Comparison of ENCODE assay signal across 14 cellular contexts in the genomic region with DNA sequence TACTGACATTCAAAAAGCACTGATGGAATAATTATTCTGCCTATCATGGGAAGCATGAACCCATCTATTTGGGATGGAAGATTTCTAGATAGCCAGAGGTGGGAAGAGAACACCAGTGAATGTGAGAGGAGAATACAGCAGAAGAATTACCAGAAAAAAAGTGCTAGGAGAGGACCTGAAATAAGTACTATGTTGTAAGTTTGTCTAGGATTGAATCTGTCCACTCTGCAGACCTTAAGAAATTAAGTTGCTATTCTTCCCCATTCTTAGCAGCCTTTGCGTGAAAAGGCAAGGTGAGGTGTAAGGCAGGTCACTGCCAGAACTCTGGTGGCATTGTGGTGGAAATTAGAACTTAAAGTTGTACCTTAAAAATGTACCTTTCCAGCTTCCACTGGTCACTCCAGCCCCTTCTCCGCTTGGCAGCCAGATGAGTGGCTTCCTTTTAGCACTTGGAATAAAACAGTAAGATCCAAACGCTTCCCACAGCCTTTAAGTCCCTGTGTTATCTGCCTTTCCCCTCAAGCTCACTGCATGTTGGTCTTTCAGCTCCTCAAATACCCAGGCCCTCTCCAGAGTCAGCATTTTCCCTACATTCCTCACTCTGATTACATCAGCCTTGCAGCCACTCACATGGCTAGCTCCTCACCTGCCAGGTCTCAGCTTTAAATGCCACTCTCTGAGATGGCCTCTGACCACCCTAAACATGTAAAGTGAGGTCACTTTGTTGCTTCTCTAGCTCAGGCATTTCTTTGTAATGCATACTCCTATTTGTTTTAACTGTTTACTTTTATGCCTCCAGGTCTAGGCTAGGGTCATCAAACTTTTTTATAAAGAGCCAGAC.
DNase-seq lines count a peak whose midpoint lies in the region; ATAC-seq and TF ChIP-seq lines count a peak whose summit lies in the region.
"Had no signal": no experiment of that assay in that cellular context is flagged by ENCODE, and none has a peak within 500 bp of the region (broad histone marks: within the 10 kb centered on the region; RNA-seq: fewer than 3 reads in every experiment).

No MANE protein-coding gene starts in this region.

- no peaks in the 10 kb centered on the region for H3K27me3 Mint-ChIP-seq in activated CD8-positive, alpha-beta T cell treated with anti-CD3 and anti-CD28 coated beads for 36 hours
- H3K27me3 Mint-ChIP-seq in activated CD8-positive, alpha-beta T cell treated with anti-CD3 and anti-CD28 coated beads, Interleukin-2, amount 10 ng/mL, durations not matched to agents 7 days and 5 days (ENCODE audit: low read depth) = no peaks in the 10 kb centered on the region
- H3K27me3 Mint-ChIP-seq in progenitor cell of endocrine pancreas = no peaks in the 10 kb centered on the region
- H3K27me3 Mint-ChIP-seq: effector memory CD8-positive, alpha-beta T cell had no signal

- H3K27me3 ChIP-seq in hepatocyte (no peaks in the 10 kb centered on the region), psoas muscle (ENCODE audit: insufficient read depth in 3 of 3, low read length in 2 of 3) (no peaks in the 10 kb centered on the region)

- no peak overlapping the region for H3K4me2 ChIP-seq in hepatocyte

- H3K4me3 ChIP-seq in hepatocyte = no peak overlapping the region
- no peak overlapping the region for H3K4me3 ChIP-seq in psoas muscle
- H3K4me3 ChIP-seq: skin epidermis had no signal

- peaks cover 15% of the 10 kb centered on the region for H3K79me2 ChIP-seq in hepatocyte

- no peak overlapping the region for H3K4me3 Mint-ChIP-seq in activated CD8-positive, alpha-beta T cell treated with anti-CD3 and anti-CD28 coated beads for 36 hours
- H3K4me3 Mint-ChIP-seq in activated CD8-positive, alpha-beta T cell treated with anti-CD3 and anti-CD28 coated beads, Interleukin-2, amount 10 ng/mL, durations not matched to agents 7 days and 5 days = no peak overlapping the region
- H3K4me3 Mint-ChIP-seq in progenitor cell of endocrine pancreas (ENCODE audit: low read depth) = no peak overlapping the region
- H3K4me3 Mint-ChIP-seq: effector memory CD8-positive, alpha-beta T cell had no signal

- H3K27ac Mint-ChIP-seq in activated CD8-positive, alpha-beta T cell treated with anti-CD3 and anti-CD28 coated beads for 36 hours = peak overlapping the region; percentile 44
- H3K27ac Mint-ChIP-seq in activated CD8-positive, alpha-beta T cell treated with anti-CD3 and anti-CD28 coated beads, Interleukin-2, amount 10 ng/mL, durations not matched to agents 7 days and 5 days = no peak overlapping the region
- peak overlapping the region; percentile 93 for H3K27ac Mint-ChIP-seq in progenitor cell of endocrine pancreas

- H3K4me1 ChIP-seq in hepatocyte (ENCODE audit: insufficient read depth) (peaks cover 18% of the 10 kb centered on the region), psoas muscle (peaks cover 11% of the 10 kb centered on the region)

- H3K36me3 Mint-ChIP-seq in activated CD8-positive, alpha-beta T cell treated with anti-CD3 and anti-CD28 coated beads for 36 hours (ENCODE audit: low read depth) = peaks cover 56% of the 10 kb centered on the region
- peaks cover 50% of the 10 kb centered on the region for H3K36me3 Mint-ChIP-seq in activated CD8-positive, alpha-beta T cell treated with anti-CD3 and anti-CD28 coated beads, Interleukin-2, amount 10 ng/mL, durations not matched to agents 7 days and 5 days (ENCODE audit: low read depth)
- H3K36me3 Mint-ChIP-seq in progenitor cell of endocrine pancreas (ENCODE audit: insufficient read depth) = peaks cover 35% of the 10 kb centered on the region

- no peak for ATAC-seq in activated CD8-positive, alpha-beta T cell treated with anti-CD3 and anti-CD28 coated beads for 36 hours
- no peak for ATAC-seq in activated CD8-positive, alpha-beta T cell treated with anti-CD3 and anti-CD28 coated beads, Interleukin-2, amount 10 ng/mL, durations not matched to agents 7 days and 5 days
- ATAC-seq in HG03378 (IDR thresholded peaks at IDR 0.05; ENCODE audit: unreplicated experiment) (no peak), psoas muscle (no peak)
- ATAC-seq: effector memory CD8-positive, alpha-beta T cell; Right ventricle myocardium inferior had no signal

- peaks cover 14% of the 10 kb centered on the region for H4K20me1 ChIP-seq in hepatocyte (ENCODE audit: insufficient read depth, poor library complexity, severe bottlenecking)

- H2AFZ ChIP-seq in hepatocyte = no peak overlapping the region

- H3K36me3 ChIP-seq in hepatocyte (replicated peaks; ENCODE audit: insufficient read depth, low read depth) = no peaks in the 10 kb centered on the region
- peaks cover 12 to 82% of the 10 kb centered on the region in 2 donors for H3K36me3 ChIP-seq in psoas muscle (ENCODE audit: insufficient read depth in 1 of 2, low read depth in 1 of 2)

- H3K9me3 ChIP-seq in hepatocyte (ENCODE audit: low read depth) (no peaks in the 10 kb centered on the region), psoas muscle (no peaks in the 10 kb centered on the region)

- CTCF ChIA-PET in activated CD8-positive, alpha-beta T cell treated with anti-CD3 and anti-CD28 coated beads for 36 hours (lab: Charles Lee) = interaction anchor here (1.0 to 4.4 kb wide), 3 partner anchors 9 to 634 kb away, joined by 3 to 32 read pairs (median 4); no protein-coding TSS in a partner anchor
- CTCF ChIA-PET in activated CD8-positive, alpha-beta T cell treated with anti-CD3 and anti-CD28 coated beads, Interleukin-2, amount 10 ng/mL, durations not matched to agents 7 days and 5 days (lab: Charles Lee) = interaction anchor here (1.0 to 3.0 kb wide), 3 partner anchors 8 to 634 kb away, joined by 3 to 20 read pairs (median 3); no protein-coding TSS in a partner anchor

- no peaks in the 10 kb centered on the region for H3K9me2 ChIP-seq in hepatocyte (replicated peaks; ENCODE audit: insufficient read depth)

- no peak for DNase-seq in activated CD8-positive, alpha-beta T cell treated with anti-CD3 and anti-CD28 coated beads for 36 hours
- no peak for DNase-seq in activated CD8-positive, alpha-beta T cell treated with anti-CD3 and anti-CD28 coated beads, Interleukin-2, amount 10 ng/mL, durations not matched to agents 7 days and 5 days
- DNase-seq in RPMI8226 (peak; percentile 14), hepatocyte (ENCODE audit: low spot score) (peak; percentile 39), progenitor cell of endocrine pancreas (ENCODE audit: low spot score, unreplicated experiment) (no peak), OCI-M2 (lab: John Stamatoyannopoulos, UW; ENCODE audit: unreplicated experiment) (no peak), psoas muscle (no peak)
- DNase-seq: activated CD4-positive, CD25-positive, alpha-beta regulatory T cell treated with anti-CD3 and anti-CD28 coated beads, Interleukin-2, amount 50 U/mL, for 72 hours; effector memory CD8-positive, alpha-beta T cell; KG1 had no signal

- TF ChIP-seq CTCF in activated CD8-positive, alpha-beta T cell treated with anti-CD3 and anti-CD28 coated beads for 36 hours (IDR thresholded peaks at IDR 0.05) = no peak
- TF ChIP-seq CTCF in hepatocyte (IDR thresholded peaks at IDR 0.05; ENCODE audit: poor library complexity) (no peak), progenitor cell of endocrine pancreas (IDR thresholded peaks at IDR 0.05; ENCODE audit: unreplicated experiment) (no peak), psoas muscle (IDR thresholded peaks at IDR 0.05) (no peak)

- POLR2A ChIA-PET in activated CD8-positive, alpha-beta T cell treated with anti-CD3 and anti-CD28 coated beads for 36 hours (lab: Charles Lee) = interaction anchor here (0.8 to 1.4 kb wide), 2 partner anchors 11 kb away, joined by 3 to 4 read pairs; no protein-coding TSS in a partner anchor
- POLR2A ChIA-PET in activated CD8-positive, alpha-beta T cell treated with anti-CD3 and anti-CD28 coated beads, Interleukin-2, amount 10 ng/mL, durations not matched to agents 7 days and 5 days (lab: Charles Lee) = interaction anchor here (0.6 kb wide), 1 partner anchor 20 kb away, joined by 3 read pairs; no protein-coding TSS in a partner anchor

- peaks cover 24% of the 10 kb centered on the region for H3K4me1 Mint-ChIP-seq in activated CD8-positive, alpha-beta T cell treated with anti-CD3 and anti-CD28 coated beads for 36 hours (ENCODE audit: low read depth)
- H3K4me1 Mint-ChIP-seq in activated CD8-positive, alpha-beta T cell treated with anti-CD3 and anti-CD28 coated beads, Interleukin-2, amount 10 ng/mL, durations not matched to agents 7 days and 5 days (ENCODE audit: low read depth) = peaks cover 22% of the 10 kb centered on the region
- peaks cover 22% of the 10 kb centered on the region for H3K4me1 Mint-ChIP-seq in progenitor cell of endocrine pancreas (ENCODE audit: low read depth)
- H3K4me1 Mint-ChIP-seq: nephron had no signal

- H3K9me3 Mint-ChIP-seq in activated CD8-positive, alpha-beta T cell treated with anti-CD3 and anti-CD28 coated beads for 36 hours = no peaks in the 10 kb centered on the region
- no peaks in the 10 kb centered on the region for H3K9me3 Mint-ChIP-seq in activated CD8-positive, alpha-beta T cell treated with anti-CD3 and anti-CD28 coated beads, Interleukin-2, amount 10 ng/mL, durations not matched to agents 7 days and 5 days (ENCODE audit: insufficient read depth)
- no peaks in the 10 kb centered on the region for H3K9me3 Mint-ChIP-seq in progenitor cell of endocrine pancreas (ENCODE audit: low read depth)
- H3K9me3 Mint-ChIP-seq: effector memory CD8-positive, alpha-beta T cell; nephron had no signal

- WGBS in hepatocyte (ENCODE audit: low lambda C conversion rate, missing lambda C conversion rate) = 57% methylated on average over 3 of the region's 3 CpGs
- WGBS in psoas muscle, 3 donors = 76 to 85% (median 79%) methylated on average over 3 of the region's 3 CpGs

- H3K27ac ChIP-seq in hepatocyte (peak overlapping the region; percentile 66), psoas muscle (no peak overlapping the region)
- H3K27ac ChIP-seq: skin epidermis had no signal

- intact Hi-C loops in activated CD8-positive, alpha-beta T cell treated with anti-CD3 and anti-CD28 coated beads for 36 hours (cut with micrococcal nuclease) = no loop called here
- intact Hi-C loops in psoas muscle (cut with DNase I) = no loop called here

Comparison
In these comparisons a context has a peak if more than half of its experiments do, and no peak if none do; other contexts are left out.
1. DNase-seq: peak in RPMI8226 (single experiment) and hepatocyte (single experiment); none in activated CD8-positive, alpha-beta T cell treated with anti-CD3 and anti-CD28 coated beads for 36 hours (single experiment), activated CD8-positive, alpha-beta T cell treated with anti-CD3 and anti-CD28 coated beads, Interleukin-2, amount 10 ng/mL, durations not matched to agents 7 days and 5 days (single experiment), progenitor cell of endocrine pancreas (single experiment), OCI-M2 (single experiment) and psoas muscle (0 of 2).